1 cellular context compared by ENCODE assay signal in genomic region chr15:37104413-37105392, GRCh38.
TF ChIP-seq lines count a peak whose summit lies in the region.

No MANE protein-coding gene starts in this region.

TF ChIP-seq in SK-N-SH, 30 proteins besides CTCF, POLR2A, EP300 and RAD21 (continued from another document):
- no peak for TF ChIP-seq IRF3 (IDR thresholded peaks at IDR 0.05; ENCODE audit: low read depth, low read length)
- peak; percentile 31; the same call in 1 of the 2 replicates for TF ChIP-seq MXI1 (IDR thresholded peaks at IDR 0.05; ENCODE audit: low read depth, low read length)
- no peak for TF ChIP-seq FOXM1 (IDR thresholded peaks at IDR 0.05; ENCODE audit: low read depth)
- TF ChIP-seq TCF12 (IDR thresholded peaks at IDR 0.05): peak; percentile 23; the same call in 1 of the 2 replicates
- TF ChIP-seq NRF1 (IDR thresholded peaks at IDR 0.05; ENCODE audit: low read depth, low read length): no peak
- TF ChIP-seq TAF1 (IDR thresholded peaks at IDR 0.05; ENCODE audit: borderline replicate concordance, low read depth, low read length): peak; percentile 56
- TF ChIP-seq TEAD4 (IDR thresholded peaks at IDR 0.05; ENCODE audit: borderline replicate concordance, insufficient read depth): no peak
- no peak for TF ChIP-seq FOXJ3 (CRISPR knock-in tag; IDR thresholded peaks at IDR 0.05)
- peak; percentile 91 for TF ChIP-seq REST (IDR thresholded peaks at IDR 0.05; ENCODE audit: low read depth, low read length)
- no peak for TF ChIP-seq FOSL2 (IDR thresholded peaks at IDR 0.05; ENCODE audit: borderline replicate concordance, low read depth)
- TF ChIP-seq MEF2A (IDR thresholded peaks at IDR 0.05; ENCODE audit: borderline replicate concordance, low read depth): no peak
- TF ChIP-seq YY1 (IDR thresholded peaks at IDR 0.05; ENCODE audit: low read depth): no peak
- TF ChIP-seq RCOR1 (IDR thresholded peaks at IDR 0.05; ENCODE audit: low read length): no peak
TF ChIP-seq in SK-N-SH: peak in this region for 7.
